ENCODE assay signal across 8 cellular contexts in genomic region chr2:200466703-200467418, GRCh38. TPM values are rescaled to one million over a fixed set of nuclear protein-coding genes. Genes with fewer than 3 reads are reported as not detected.
A peak's percentile ranks its signal among the peaks of the same experiment; 100 is the strongest.
DNase-seq lines count a peak whose midpoint lies in the region; ATAC-seq and TF ChIP-seq lines count a peak whose summit lies in the region.

No MANE protein-coding gene starts in this region.

- peak overlapping the region in 1 of 8 donors; percentile 13 for H3K4me3 ChIP-seq in spleen

- no peak for ATAC-seq in GM21381 (IDR thresholded peaks at IDR 0.05; ENCODE audit: unreplicated experiment)
- ATAC-seq in HG03520 (IDR thresholded peaks at IDR 0.05; ENCODE audit: unreplicated experiment), result no peak

- H3K27ac ChIP-seq in spleen, result peak overlapping the region; percentile 1 to 81 (median 72)

- H3K27ac Mint-ChIP-seq in activated CD4-positive, alpha-beta memory T cell treated with anti-CD3 and anti-CD28 coated beads, Interleukin-2, amount 10 ng/mL, durations not matched to agents 7 days and 5 days, result peak overlapping the region; percentile 92

- TF ChIP-seq CTCF in spleen (IDR thresholded peaks at IDR 0.05 in 8 of 11, conservative IDR thresholded peaks at IDR 0.05 in 3 of 11), result no peak

- peaks cover 72% of the 10 kb centered on the region for H3K36me3 Mint-ChIP-seq in activated CD4-positive, alpha-beta memory T cell treated with anti-CD3 and anti-CD28 coated beads, Interleukin-2, amount 10 ng/mL, durations not matched to agents 7 days and 5 days (ENCODE audit: low read depth)

- H3K9me3 ChIP-seq in spleen, result no peaks in the 10 kb centered on the region

- H3K4me3 Mint-ChIP-seq in activated CD4-positive, alpha-beta memory T cell treated with anti-CD3 and anti-CD28 coated beads, Interleukin-2, amount 10 ng/mL, durations not matched to agents 7 days and 5 days, result peak overlapping the region; percentile 64

- TF ChIP-seq POLR2A in spleen (IDR thresholded peaks at IDR 0.05), result no peak

- intact Hi-C loops in spleen (cut with DNase I; ENCODE audit: low total_unique reads), result loop anchor here (10.0 kb wide), 1 partner anchor 152 kb away; no protein-coding TSS in a partner anchor

- no peaks in the 10 kb centered on the region for H3K27me3 Mint-ChIP-seq in activated CD4-positive, alpha-beta memory T cell treated with anti-CD3 and anti-CD28 coated beads, Interleukin-2, amount 10 ng/mL, durations not matched to agents 7 days and 5 days

- 53 to 68% (median 58%) methylated on average over 8 of the region's 8 CpGs for WGBS in spleen, 5 donors

- CTCF ChIA-PET in activated CD4-positive, alpha-beta memory T cell treated with anti-CD3 and anti-CD28 coated beads, Interleukin-2, amount 10 ng/mL, durations not matched to agents 7 days and 5 days (lab: Charles Lee), result interaction anchor here (1.3 to 2.6 kb wide), 6 partner anchors 12 to 481 kb away, joined by 3 to 9 read pairs (median 4); no protein-coding TSS in a partner anchor

- H3K4me1 ChIP-seq in spleen, result peaks cover 0 to 65% (median 39%) of the 10 kb centered on the region in 6 donors

- no peaks in the 10 kb centered on the region for H3K27me3 ChIP-seq in spleen (replicated peaks in 1 of 7)

- DNase-seq in GM03348 (ENCODE audit: low spot score) (peak; percentile 88), germinal center (ENCODE audit: low spot score) (peak; percentile 27), spleen (no peak), NCI-H2029 (lab: John Stamatoyannopoulos, UW) (no peak), HK-2 (ENCODE audit: unreplicated experiment) (no peak)
- DNase-seq in activated CD4-positive, alpha-beta memory T cell treated with anti-CD3 and anti-CD28 coated beads, Interleukin-2, amount 10 ng/mL, durations not matched to agents 7 days and 5 days, result peak; percentile 50

- H3K4me1 Mint-ChIP-seq in activated CD4-positive, alpha-beta memory T cell treated with anti-CD3 and anti-CD28 coated beads, Interleukin-2, amount 10 ng/mL, durations not matched to agents 7 days and 5 days, result peaks cover 52% of the 10 kb centered on the region

- POLR2A ChIA-PET in activated CD4-positive, alpha-beta memory T cell treated with anti-CD3 and anti-CD28 coated beads, Interleukin-2, amount 10 ng/mL, durations not matched to agents 7 days and 5 days (lab: Charles Lee), result interaction anchor here (1.4 to 3.2 kb wide), 9 partner anchors 12 to 397 kb away, joined by 4 to 37 read pairs (median 8); partner anchors contain the start of genes CLK1, SGO2 and SPATS2L

- no peaks in the 10 kb centered on the region for H3K9me3 Mint-ChIP-seq in activated CD4-positive, alpha-beta memory T cell treated with anti-CD3 and anti-CD28 coated beads, Interleukin-2, amount 10 ng/mL, durations not matched to agents 7 days and 5 days

- H3K36me3 ChIP-seq in spleen, result peaks cover 0 to 43% (median 0%) of the 10 kb centered on the region in 6 donors

RNA-seq across cellular contexts. Expression of gene KCTD18, which starts 43.0 kb away (rescaled TPM):
- total RNA-seq in activated CD4-positive, alpha-beta memory T cell treated with anti-CD3 and anti-CD28 coated beads, Interleukin-2, amount 10 ng/mL, durations not matched to agents 7 days and 5 days, result 10 to 100 TPM; 17.5 to 18.8 TPM
- total RNA-seq in spleen, result 10 to 100 TPM; 11.1 to 21.5 (median 17.0) TPM
- polyA plus RNA-seq in spleen, result 10 to 100 TPM; 11.6 to 12.0 (median 11.6) TPM

RNA-seq across cellular contexts. Expression of gene SGO2, which starts 59.1 kb away (rescaled TPM):
- 10 to 100 TPM; 44.2 to 45.3 TPM for total RNA-seq in activated CD4-positive, alpha-beta memory T cell treated with anti-CD3 and anti-CD28 coated beads, Interleukin-2, amount 10 ng/mL, durations not matched to agents 7 days and 5 days
- total RNA-seq in spleen, result 1 to 10 TPM; 3.5 to 9.9 (median 5.0) TPM
- polyA plus RNA-seq in spleen, result 1 to 10 TPM in 2 of 3 donors, under 1 TPM in 1; 0.85 to 2.2 (median 1.6) TPM

Comparison
In these comparisons a context has a peak if more than half of its experiments do, and no peak if none do; other contexts are left out.
1. DNase-seq: peak in GM03348 (single experiment), activated CD4-positive, alpha-beta memory T cell treated with anti-CD3 and anti-CD28 coated beads, Interleukin-2, amount 10 ng/mL, durations not matched to agents 7 days and 5 days (single experiment) and germinal center (single experiment); none in spleen (single experiment), NCI-H2029 (single experiment) and HK-2 (single experiment).
2. RNA of gene SGO2, which starts 59.1 kb away (total RNA-seq): 44.2 to 45.3 TPM in activated CD4-positive, alpha-beta memory T cell treated with anti-CD3 and anti-CD28 coated beads, Interleukin-2, amount 10 ng/mL, durations not matched to agents 7 days and 5 days; 3.5 to 9.9 TPM in spleen; every median in the first group is over 4 times any median in the second.